33 cellular contexts compared by ENCODE assay signal in the genomic region with DNA sequence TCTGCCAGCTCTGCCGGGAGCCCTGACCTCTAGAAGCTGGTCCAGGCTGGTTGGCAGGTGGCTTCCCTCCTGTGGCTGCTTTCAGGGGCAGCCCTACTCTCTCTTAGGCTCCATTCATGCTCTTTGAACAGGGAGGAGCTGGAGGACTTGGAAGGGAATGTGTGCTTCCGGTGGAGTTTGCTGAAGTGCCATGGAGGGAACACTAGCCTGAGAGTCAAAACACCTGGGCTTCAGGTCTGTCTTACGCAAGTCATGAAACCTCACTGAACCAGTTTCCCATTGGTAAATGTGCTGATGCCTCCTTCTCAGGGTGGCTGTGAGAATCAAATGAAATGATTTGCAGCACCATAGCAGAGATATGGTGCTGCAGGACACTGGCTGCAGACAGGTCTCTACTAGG.
"Had no signal": no experiment of that assay in that cellular context is flagged by ENCODE, and none has a peak within 500 bp of the region (broad histone marks: within the 10 kb centered on the region; RNA-seq: fewer than 3 reads in every experiment).

No MANE protein-coding gene starts in this region.

- H3K27ac ChIP-seq: adrenal gland, KMS-11, PC-9, RWPE1, VCaP had no signal

- H3K4me1 ChIP-seq: adrenal gland had no signal

- H3K9me3 ChIP-seq: adrenal gland had no signal

- ATAC-seq: activated naive CD4-positive, alpha-beta T cell treated with anti-CD3 and anti-CD28 coated beads, Interleukin-2, amount 50 U/mL, for 72 hours; activated T-cell treated with anti-CD3 and anti-CD28 coated beads, Interleukin-2, amount 50 U/mL, for 4 hours; Right ventricle myocardium inferior had no signal

- H3K27me3 ChIP-seq: adrenal gland had no signal

- H3K4me3 ChIP-seq: adrenal gland, PC-9 had no signal

- DNase-seq: activated B cell treated with CpG ODN at 0.5 μM for 24 hours; activated CD4-positive, alpha-beta memory T cell treated with anti-CD3 and anti-CD28 coated beads for 36 hours; activated CD4-positive, alpha-beta T cell treated with anti-CD3 and anti-CD28 coated beads for 4 hours; activated CD4-positive, alpha-beta T cell treated with anti-CD3 and anti-CD28 coated beads, Interleukin-2, amount 50 U/mL, for 1 hour; activated CD4-positive, CD25-positive, alpha-beta regulatory T cell treated with anti-CD3 and anti-CD28 coated beads, Interleukin-2, amount 50 U/mL, for 72 hours; activated CD8-positive, alpha-beta memory T cell treated with anti-CD3 and anti-CD28 coated beads, Interleukin-2, amount 50 U/mL, for 4 hours; activated gamma-delta T cell treated with Interleukin-2 at 50 U/mL for 16 hours; activated naive CD4-positive, alpha-beta T cell treated with anti-CD3 and anti-CD28 coated beads for 36 hours; activated T-cell treated with anti-CD3 and anti-CD28 coated beads for 4 hours; activated T-cell treated with anti-CD3 and anti-CD28 coated beads, Interleukin-2, amount 50 U/mL, for 4 hours; adrenal gland; caudate nucleus; MM.1S; MV-4-11; NCI-H1092; NCI-H1436 treated with DMSO at 0.1 percent for 48 hours; NCI-H1694 treated with DMSO at 0.1 percent for 48 hours; NCI-H2029 treated with DMSO at 0.1 percent for 48 hours; NCI-H446; NCI-H524 treated with DMSO at 0.1 percent for 48 hours; PC-9; SW 1271; T-helper 1 cell; T-helper 2 cell; T-helper 9 cell had no signal

- FAIRE-seq: astrocyte, bronchial epithelial cell, RCC 7860 had no signal

- H3K36me3 ChIP-seq: adrenal gland had no signal
